26 cellular contexts compared by ENCODE assay signal in genomic region chr10:3760083-3760482, GRCh38. TPM values are rescaled to one million over a fixed set of nuclear protein-coding genes. Genes with fewer than 3 reads are reported as not detected.
DNase-seq lines count a peak whose midpoint lies in the region; ATAC-seq and TF ChIP-seq lines count a peak whose summit lies in the region.
"Had no signal": no experiment of that assay in that cellular context is flagged by ENCODE, and none has a peak within 500 bp of the region (broad histone marks: within the 10 kb centered on the region; RNA-seq: fewer than 3 reads in every experiment).

No MANE protein-coding gene starts in this region.

- H3K27ac ChIP-seq in PC-9 (peak overlapping the region; percentile 100; the same call in 1 of the 2 replicates), endodermal cell (ENCODE audit: low read depth, low read length) (no peak overlapping the region)
- H3K27ac ChIP-seq: breast epithelium, colonic mucosa, esophagus muscularis mucosa, neural progenitor cell, testis had no signal

- no peaks in the 10 kb centered on the region for H3K27me3 ChIP-seq in PC-9 (ENCODE audit: insufficient read depth, low read depth)
- H3K27me3 ChIP-seq in endodermal cell (ENCODE audit: control insufficient read depth, insufficient read depth, low read length, poor library complexity, severe bottlenecking) = no peaks in the 10 kb centered on the region
- H3K27me3 ChIP-seq: breast epithelium, colonic mucosa, esophagus muscularis mucosa, testis had no signal

- H3K4me1 Mint-ChIP-seq in activated naive CD4-positive, alpha-beta T cell treated with anti-CD3 and anti-CD28 coated beads, Interleukin-2, amount 50 U/mL, for 24 hours = peaks cover 79% of the 10 kb centered on the region
- peaks cover 24% of the 10 kb centered on the region for H3K4me1 Mint-ChIP-seq in endodermal cell
- peaks cover 63% of the 10 kb centered on the region for H3K4me1 Mint-ChIP-seq in stimulated activated memory B cell treated with anti-CD40 and anti-IgM and Interleukin-4, amounts not matched to agents 10 μg/mL and 1 μg/mL and 100 μg/mL, for 72 hours

- intact Hi-C loops in PC-9 (cut with micrococcal nuclease; ENCODE audit: unreplicated experiment) = loop anchor here (5.0 kb wide), 2 partner anchors 93 to 902 kb away; no protein-coding TSS in a partner anchor

- H3F3A ChIP-seq in PC-9 (ENCODE audit: insufficient read depth, low read depth) = peaks cover 64% of the 10 kb centered on the region

- no peak overlapping the region for H3K4me2 ChIP-seq in PC-9
- H3K4me2 ChIP-seq: GM23338, neural progenitor cell had no signal

- 93 to 95% methylated on average over 6 to 14 of the region's 14 CpGs for WGBS in endodermal cell (ENCODE audit: insufficient coverage in 1 of 2, insufficient read length in 1 of 2), 2 experiments

- H3K27me3 Mint-ChIP-seq in activated naive CD4-positive, alpha-beta T cell treated with anti-CD3 and anti-CD28 coated beads, Interleukin-2, amount 50 U/mL, for 24 hours = no peaks in the 10 kb centered on the region
- peaks cover 34% of the 10 kb centered on the region for H3K27me3 Mint-ChIP-seq in endodermal cell (ENCODE audit: insufficient read depth)
- no peaks in the 10 kb centered on the region for H3K27me3 Mint-ChIP-seq in stimulated activated memory B cell treated with anti-CD40 and anti-IgM and Interleukin-4, amounts not matched to agents 10 μg/mL and 1 μg/mL and 100 μg/mL, for 72 hours
- H3K27me3 Mint-ChIP-seq: CD4-positive, alpha-beta T cell had no signal

- ATAC-seq in stimulated activated memory B cell treated with anti-CD40 and anti-IgM and Interleukin-4, amounts not matched to agents 10 μg/mL and 1 μg/mL and 100 μg/mL, for 72 hours = no peak
- ATAC-seq in GM19395 (IDR thresholded peaks at IDR 0.05; ENCODE audit: unreplicated experiment) = no peak
- ATAC-seq: GM23338, right cardiac atrium, SK-N-SH treated with all-trans-retinoic acid at 6 μM for 48 hours had no signal

- BruUV-seq in PC-9 (replicated peaks; lab: Mats Ljungman, UMichigan) = no TSS peak

- peak overlapping the region; percentile 84 for H3K27ac Mint-ChIP-seq in activated naive CD4-positive, alpha-beta T cell treated with anti-CD3 and anti-CD28 coated beads, Interleukin-2, amount 50 U/mL, for 24 hours
- no peak overlapping the region for H3K27ac Mint-ChIP-seq in endodermal cell
- peak overlapping the region; percentile 99 for H3K27ac Mint-ChIP-seq in stimulated activated memory B cell treated with anti-CD40 and anti-IgM and Interleukin-4, amounts not matched to agents 10 μg/mL and 1 μg/mL and 100 μg/mL, for 72 hours
- H3K27ac Mint-ChIP-seq: CD4-positive, alpha-beta T cell; GM23338; neural progenitor cell had no signal

- no peaks in the 10 kb centered on the region for H4K20me1 ChIP-seq in PC-9 (ENCODE audit: insufficient read depth)

- no peaks in the 10 kb centered on the region for H3K36me3 ChIP-seq in PC-9 (ENCODE audit: low read depth)
- no peaks in the 10 kb centered on the region for H3K36me3 ChIP-seq in endodermal cell (ENCODE audit: control insufficient read depth, insufficient read depth, low read length)
- H3K36me3 ChIP-seq: breast epithelium, colonic mucosa, esophagus muscularis mucosa, neural progenitor cell had no signal

- CTCF ChIA-PET in PC-9 (lab: Charles Lee) = no interaction called here

- no peak overlapping the region for H3K9ac ChIP-seq in endodermal cell (ENCODE audit: extremely low read depth, low read length, poor library complexity, severe bottlenecking)
- H3K9ac ChIP-seq: neural progenitor cell had no signal

- no peak overlapping the region for H3K4me3 Mint-ChIP-seq in activated naive CD4-positive, alpha-beta T cell treated with anti-CD3 and anti-CD28 coated beads, Interleukin-2, amount 50 U/mL, for 24 hours
- no peak overlapping the region for H3K4me3 Mint-ChIP-seq in endodermal cell
- no peak overlapping the region for H3K4me3 Mint-ChIP-seq in stimulated activated memory B cell treated with anti-CD40 and anti-IgM and Interleukin-4, amounts not matched to agents 10 μg/mL and 1 μg/mL and 100 μg/mL, for 72 hours
- H3K4me3 Mint-ChIP-seq: CD4-positive, alpha-beta T cell; GM23338; neural progenitor cell had no signal

- peaks cover 1% of the 10 kb centered on the region for H3K36me3 Mint-ChIP-seq in activated naive CD4-positive, alpha-beta T cell treated with anti-CD3 and anti-CD28 coated beads, Interleukin-2, amount 50 U/mL, for 24 hours
- H3K36me3 Mint-ChIP-seq in endodermal cell (ENCODE audit: low read depth) = no peaks in the 10 kb centered on the region
- H3K36me3 Mint-ChIP-seq in stimulated activated memory B cell treated with anti-CD40 and anti-IgM and Interleukin-4, amounts not matched to agents 10 μg/mL and 1 μg/mL and 100 μg/mL, for 72 hours = peaks cover 18% of the 10 kb centered on the region
- H3K36me3 Mint-ChIP-seq: neural progenitor cell had no signal

- peaks cover 89% of the 10 kb centered on the region for H3K4me1 ChIP-seq in PC-9 (replicated peaks; ENCODE audit: insufficient read depth)
- peaks cover 13% of the 10 kb centered on the region for H3K4me1 ChIP-seq in endodermal cell (ENCODE audit: control insufficient read depth, insufficient read depth, low read length)
- H3K4me1 ChIP-seq: colonic mucosa had no signal

- H3K9me2 ChIP-seq in PC-9 (ENCODE audit: insufficient read depth) = no peaks in the 10 kb centered on the region

- H3K4me3 ChIP-seq in PC-9 = no peak overlapping the region
- no peak overlapping the region for H3K4me3 ChIP-seq in endodermal cell (ENCODE audit: low read length)
- H3K4me3 ChIP-seq: breast epithelium, colonic mucosa, esophagus muscularis mucosa, GM23338, lung, neural progenitor cell, testis had no signal

- H3K9me3 Mint-ChIP-seq in activated naive CD4-positive, alpha-beta T cell treated with anti-CD3 and anti-CD28 coated beads, Interleukin-2, amount 50 U/mL, for 24 hours = no peaks in the 10 kb centered on the region
- no peaks in the 10 kb centered on the region for H3K9me3 Mint-ChIP-seq in endodermal cell
- H3K9me3 Mint-ChIP-seq in stimulated activated memory B cell treated with anti-CD40 and anti-IgM and Interleukin-4, amounts not matched to agents 10 μg/mL and 1 μg/mL and 100 μg/mL, for 72 hours = peaks cover 12% of the 10 kb centered on the region
- H3K9me3 Mint-ChIP-seq: CD4-positive, alpha-beta T cell; GM23338; neural progenitor cell had no signal

- H3K9me3 ChIP-seq in PC-9 (ENCODE audit: insufficient read depth, low read depth) = no peaks in the 10 kb centered on the region
- H3K9me3 ChIP-seq in endodermal cell (ENCODE audit: control insufficient read depth, low read length) = no peaks in the 10 kb centered on the region
- H3K9me3 ChIP-seq: breast epithelium, colonic mucosa, esophagus muscularis mucosa, testis had no signal

- POLR2A ChIA-PET in PC-9 (lab: Charles Lee; ENCODE audit: unreplicated experiment) = no interaction called here

- TF ChIP-seq CTCF in PC-9 (conservative IDR thresholded peaks at IDR 0.05) (no peak), endodermal cell (conservative IDR thresholded peaks at IDR 0.05) (no peak)

- DNase-seq in activated naive CD4-positive, alpha-beta T cell (lab: John Stamatoyannopoulos, UW) = no peak
- DNase-seq in PC-9 (no peak), endodermal cell (peak; percentile 23), OCI-M1 (lab: John Stamatoyannopoulos, UW) (no peak)
- DNase-seq: activated CD4-positive, alpha-beta T cell treated with anti-CD3 and anti-CD28 coated beads for 48 hours; activated naive CD4-positive, alpha-beta T cell treated with anti-CD3 and anti-CD28 coated beads, Interleukin-2, amount 50 U/mL, for 16 hours; activated T-cell treated with anti-CD3 and anti-CD28 coated beads, Interleukin-2, amount 50 U/mL, for 1 hour; amygdala; CD4-positive, alpha-beta T cell; colonic mucosa; NCI-H446; right cardiac atrium; stimulated activated CD4-positive, alpha-beta T cell treated with anti-CD3 and anti-CD28 coated beads, Interleukin-12 subunit alpha, Interleukin-12 subunit beta, amount 100 ng/mL, for 4 hours; stimulated activated CD4-positive, alpha-beta T cell treated with anti-CD3 and anti-CD28 coated beads, Interleukin-4, amount 100 ng/mL, for 1 hour; stimulated activated naive CD4-positive, alpha-beta T cell; T-helper 2 cell; testis had no signal

- no peak overlapping the region for H2AFZ ChIP-seq in PC-9
- H2AFZ ChIP-seq: GM23338, neural progenitor cell had no signal

- no peaks in the 10 kb centered on the region; the same call in 1 of the 2 replicates for H3K79me2 ChIP-seq in PC-9 (ENCODE audit: low read depth)

RNA-seq across cellular contexts. Expression of gene KLF6, which starts 24.9 kb away (rescaled TPM):
- total RNA-seq in PC-9 (2021) (27.7 and 41.9 TPM in 2 replicates), endodermal cell (10 to 100 TPM; 59.0 to 71.2 TPM)
- 36.4 TPM for polyA plus RNA-seq in endodermal cell (2013, experiment 1 of 2)
- 43.6 TPM for polyA plus RNA-seq in endodermal cell (2013, experiment 2 of 2)
